ENCODE assay signal across 1 cellular context in genomic region chr17:41651625-41652460, GRCh38.
TF ChIP-seq lines count a peak whose summit lies in the region.

No MANE protein-coding gene starts in this region.

TF ChIP-seq in HEK293, 187 proteins besides CTCF, POLR2A, EP300 and RAD21 (continued from another document):
- no peak for TF ChIP-seq HIC1 (tag by site-specific recombination; IDR thresholded peaks at IDR 0.05)
- TF ChIP-seq BCL11A (tag by site-specific recombination; IDR thresholded peaks at IDR 0.05; ENCODE audit: low read depth): no peak
- TF ChIP-seq, protein P1, sequence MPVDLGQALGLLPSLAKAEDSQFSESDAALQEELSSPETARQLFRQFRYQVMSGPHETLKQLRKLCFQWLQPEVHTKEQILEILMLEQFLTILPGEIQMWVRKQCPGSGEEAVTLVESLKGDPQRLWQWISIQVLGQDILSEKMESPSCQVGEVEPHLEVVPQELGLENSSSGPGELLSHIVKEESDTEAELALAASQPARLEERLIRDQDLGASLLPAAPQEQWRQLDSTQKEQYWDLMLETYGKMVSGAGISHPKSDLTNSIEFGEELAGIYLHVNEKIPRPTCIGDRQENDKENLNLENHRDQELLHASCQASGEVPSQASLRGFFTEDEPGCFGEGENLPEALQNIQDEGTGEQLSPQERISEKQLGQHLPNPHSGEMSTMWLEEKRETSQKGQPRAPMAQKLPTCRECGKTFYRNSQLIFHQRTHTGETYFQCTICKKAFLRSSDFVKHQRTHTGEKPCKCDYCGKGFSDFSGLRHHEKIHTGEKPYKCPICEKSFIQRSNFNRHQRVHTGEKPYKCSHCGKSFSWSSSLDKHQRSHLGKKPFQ (tag by site-specific recombination; IDR thresholded peaks at IDR 0.05): 0 out of 2 replicates have a peak, but pooled peaks have one; percentile 54
- no peak for TF ChIP-seq ZNF223 (tag by site-specific recombination; IDR thresholded peaks at IDR 0.05)
- peak; percentile 42; the same call in 1 of the 2 replicates for TF ChIP-seq ZNF133 (tag by site-specific recombination; IDR thresholded peaks at IDR 0.05)
- no peak for TF ChIP-seq ZNF660 (tag by site-specific recombination; IDR thresholded peaks at IDR 0.05)
- no peak for TF ChIP-seq ZNF239 (tag by site-specific recombination; IDR thresholded peaks at IDR 0.05)
- TF ChIP-seq ZFP37 (tag by site-specific recombination; IDR thresholded peaks at IDR 0.05): no peak
- no peak for TF ChIP-seq SCRT1 (tag by site-specific recombination; IDR thresholded peaks at IDR 0.05; ENCODE audit: borderline replicate concordance)
- TF ChIP-seq ZNF302 (tag by site-specific recombination; IDR thresholded peaks at IDR 0.05; ENCODE audit: low read depth): no peak
- no peak for TF ChIP-seq ZNF416 (tag by site-specific recombination; IDR thresholded peaks at IDR 0.05)
- peak; percentile 98 for TF ChIP-seq ZNF311 (tag by site-specific recombination; IDR thresholded peaks at IDR 0.05; ENCODE audit: borderline replicate concordance)
- TF ChIP-seq ZNF10 (tag by site-specific recombination; IDR thresholded peaks at IDR 0.05): no peak
- TF ChIP-seq ZNF664 (tag by site-specific recombination; IDR thresholded peaks at IDR 0.05): no peak
- no peak for TF ChIP-seq IKZF3 (tag by site-specific recombination; IDR thresholded peaks at IDR 0.05)
- TF ChIP-seq ZNF248 (tag by site-specific recombination; IDR thresholded peaks at IDR 0.05): peak; percentile 84; the same call in 1 of the 2 replicates
- TF ChIP-seq ZBTB44 (tag by site-specific recombination; IDR thresholded peaks at IDR 0.05): no peak
- TF ChIP-seq ZNF274 (IDR thresholded peaks at IDR 0.05; ENCODE audit: low read length): no peak
- TF ChIP-seq ZNF274 (tag by site-specific recombination; IDR thresholded peaks at IDR 0.05; ENCODE audit: borderline replicate concordance): no peak
- TF ChIP-seq ZNF670 (tag by site-specific recombination; IDR thresholded peaks at IDR 0.05; ENCODE audit: low read depth): no peak
- TF ChIP-seq ZNF148 (tag by site-specific recombination; IDR thresholded peaks at IDR 0.05; ENCODE audit: borderline replicate concordance): peak; percentile 93; the same call in 1 of the 2 replicates
- TF ChIP-seq ZNF112 (tag by site-specific recombination; IDR thresholded peaks at IDR 0.05): peak; percentile 56; the same call in 1 of the 2 replicates
- TF ChIP-seq ZBTB6 (tag by site-specific recombination; IDR thresholded peaks at IDR 0.05): no peak
- no peak for TF ChIP-seq REPIN1 (tag by site-specific recombination; IDR thresholded peaks at IDR 0.05; ENCODE audit: low read depth)
- no peak for TF ChIP-seq WT1 (tag by site-specific recombination; IDR thresholded peaks at IDR 0.05)
- TF ChIP-seq ZNF426 (tag by site-specific recombination; IDR thresholded peaks at IDR 0.05): no peak
- TF ChIP-seq ZSCAN16 (tag by site-specific recombination; IDR thresholded peaks at IDR 0.05): peak; percentile 47; the same call in 1 of the 2 replicates
- TF ChIP-seq GLIS1 (tag by site-specific recombination; IDR thresholded peaks at IDR 0.05): no peak
- no peak for TF ChIP-seq ZNF2 (tag by site-specific recombination; IDR thresholded peaks at IDR 0.05)
- TF ChIP-seq ZBTB7A (tag by site-specific recombination; IDR thresholded peaks at IDR 0.05; ENCODE audit: low read depth): peak; percentile 78; the same call in 1 of the 2 replicates
- TF ChIP-seq ZNF843 (tag by site-specific recombination; IDR thresholded peaks at IDR 0.05): no peak
- TF ChIP-seq ZNF571 (tag by site-specific recombination; IDR thresholded peaks at IDR 0.05): peak; percentile 91; the same call in 1 of the 2 replicates
- no peak for TF ChIP-seq ZNF155 (tag by site-specific recombination; IDR thresholded peaks at IDR 0.05)
- TF ChIP-seq ZNF521 (tag by site-specific recombination; IDR thresholded peaks at IDR 0.05): 0 out of 2 replicates have a peak, but pooled peaks have one; percentile 91
- peak; percentile 33; the same call in 1 of the 2 replicates for TF ChIP-seq ZNF398 (tag by site-specific recombination; IDR thresholded peaks at IDR 0.05)
- TF ChIP-seq MYNN (tag by site-specific recombination; IDR thresholded peaks at IDR 0.05; ENCODE audit: borderline replicate concordance): no peak
- no peak for TF ChIP-seq KLF16 (tag by site-specific recombination; IDR thresholded peaks at IDR 0.05)
- no peak for TF ChIP-seq ZNF350 (tag by site-specific recombination; IDR thresholded peaks at IDR 0.05)
- TF ChIP-seq SALL2 (tag by site-specific recombination; IDR thresholded peaks at IDR 0.05; ENCODE audit: borderline replicate concordance): peak; percentile 72
- TF ChIP-seq GLI4 (tag by site-specific recombination; IDR thresholded peaks at IDR 0.05): peak; percentile 24; the same call in 1 of the 2 replicates
- no peak for TF ChIP-seq PBX3 (CRISPR knock-in tag; IDR thresholded peaks at IDR 0.05)
- TF ChIP-seq ZNF792 (tag by site-specific recombination; IDR thresholded peaks at IDR 0.05): no peak
- no peak for TF ChIP-seq ZNF624 (tag by site-specific recombination; IDR thresholded peaks at IDR 0.05)
- no peak for TF ChIP-seq ZNF510 (tag by site-specific recombination; IDR thresholded peaks at IDR 0.05; ENCODE audit: insufficient replicate concordance)
- no peak for TF ChIP-seq ZNF19 (tag by site-specific recombination; IDR thresholded peaks at IDR 0.05; ENCODE audit: low read depth)
- TF ChIP-seq ZFP3 (tag by site-specific recombination; IDR thresholded peaks at IDR 0.05; ENCODE audit: low read depth): no peak
- TF ChIP-seq ZFHX2 (tag by site-specific recombination; conservative IDR thresholded peaks at IDR 0.05): 0 out of 2 replicates have a peak, but pooled peaks have one; percentile 6
- no peak for TF ChIP-seq ZBTB17 (tag by site-specific recombination; IDR thresholded peaks at IDR 0.05)
- TF ChIP-seq INSM2 (tag by site-specific recombination; IDR thresholded peaks at IDR 0.05): no peak
- TF ChIP-seq ZNF621 (tag by site-specific recombination; IDR thresholded peaks at IDR 0.05): peak; percentile 72; the same call in 1 of the 2 replicates
- peak; percentile 94; the same call in 1 of the 2 replicates for TF ChIP-seq ZNF114 (tag by site-specific recombination; IDR thresholded peaks at IDR 0.05)
TF ChIP-seq in HEK293: peak in this region for 31.
